In genomic region chr2:85888020-85888744, GRCh38 we compare ENCODE assay signal across 8 cellular contexts. TPM values are rescaled to one million over a fixed set of nuclear protein-coding genes. Genes with fewer than 3 reads are reported as not detected.
A peak's percentile ranks its signal among the peaks of the same experiment; 100 is the strongest.
DNase-seq lines count a peak whose midpoint lies in the region; ATAC-seq and TF ChIP-seq lines count a peak whose summit lies in the region.

No MANE protein-coding gene starts in this region.

- peak; percentile 6 to 15 for ATAC-seq in naive B cell (ENCODE audit: low read depth in 2 of 2)

- DNase-seq in activated CD4-positive, alpha-beta memory T cell treated with anti-CD3 and anti-CD28 coated beads for 36 hours, result peak; percentile 54
- DNase-seq in effector memory CD4-positive, alpha-beta T cell, result peak in 2 of 3 donors; percentile 18 to 19
- DNase-seq in naive B cell, result no peak
- DNase-seq in tibial artery, result no peak
- DNase-seq in hepatic stellate cell (ENCODE audit: low spot score), result no peak
- no peak for DNase-seq in COLO829 (ENCODE audit: low spot score)

- peak overlapping the region; percentile 58 for H3K4me3 ChIP-seq in GM08714 (ENCODE audit: low read length)
- H3K4me3 ChIP-seq in HUES64 (ENCODE audit: low read length), result peak overlapping the region; percentile 87
- H3K4me3 ChIP-seq in effector memory CD4-positive, alpha-beta T cell (ENCODE audit: insufficient read depth, low read depth, low read length, poor library complexity, severe bottlenecking), result peak overlapping the region; percentile 78
- peak overlapping the region; percentile 61 to 76 for H3K4me3 ChIP-seq in tibial artery

- H3K4me1 ChIP-seq in HUES64 (ENCODE audit: insufficient read depth, low read length), result peaks cover 12% of the 10 kb centered on the region
- peaks cover 27% of the 10 kb centered on the region for H3K4me1 ChIP-seq in effector memory CD4-positive, alpha-beta T cell (ENCODE audit: control insufficient read depth, insufficient read depth, low read length, poor library complexity, severe bottlenecking)
- H3K4me1 ChIP-seq in tibial artery, result peaks cover 0 to 37% (median 23%) of the 10 kb centered on the region in 4 donors

- peak overlapping the region; percentile 60 for H3K9ac ChIP-seq in HUES64 (ENCODE audit: low read depth, low read length)

- H3K4me1 Mint-ChIP-seq in activated CD4-positive, alpha-beta memory T cell treated with anti-CD3 and anti-CD28 coated beads for 36 hours (ENCODE audit: low read depth), result peaks cover 55% of the 10 kb centered on the region
- H3K4me1 Mint-ChIP-seq in naive B cell, result peaks cover 48 to 78% (median 72%) of the 10 kb centered on the region in 3 donors

- peak overlapping the region; percentile 75 for H3K4me3 Mint-ChIP-seq in activated CD4-positive, alpha-beta memory T cell treated with anti-CD3 and anti-CD28 coated beads for 36 hours
- peak overlapping the region; percentile 89 to 98 (median 95) for H3K4me3 Mint-ChIP-seq in naive B cell

- H3K36me3 Mint-ChIP-seq in activated CD4-positive, alpha-beta memory T cell treated with anti-CD3 and anti-CD28 coated beads for 36 hours, result peaks cover 2% of the 10 kb centered on the region
- peaks cover 0 to 2% of the 10 kb centered on the region in 2 donors for H3K36me3 Mint-ChIP-seq in naive B cell

- intact Hi-C loops in activated CD4-positive, alpha-beta memory T cell treated with anti-CD3 and anti-CD28 coated beads for 36 hours (cut with micrococcal nuclease), result loop anchor here (1.0 to 5.0 kb wide), 3 partner anchors 104 to 192 kb away; partner anchors contain the start of gene ATOH8
- intact Hi-C loops in tibial artery (cut with DNase I; ENCODE audit: low total_unique reads), result loop anchor here (5.0 kb wide), 1 partner anchor 189 kb away; no protein-coding TSS in a partner anchor

- H3K27me3 Mint-ChIP-seq in activated CD4-positive, alpha-beta memory T cell treated with anti-CD3 and anti-CD28 coated beads for 36 hours, result no peaks in the 10 kb centered on the region
- H3K27me3 Mint-ChIP-seq in naive B cell, result no peaks in the 10 kb centered on the region

- TF ChIP-seq CTCF in tibial artery (IDR thresholded peaks at IDR 0.05), result no peak

- H3K27ac ChIP-seq in HUES64 (ENCODE audit: low read depth, low read length) (no peak overlapping the region), tibial artery (peak overlapping the region; percentile 71 to 77)
- peak overlapping the region; percentile 55 for H3K27ac ChIP-seq in effector memory CD4-positive, alpha-beta T cell (ENCODE audit: insufficient read depth, low read length, poor library complexity, severe bottlenecking)

- H3K9me3 Mint-ChIP-seq in activated CD4-positive, alpha-beta memory T cell treated with anti-CD3 and anti-CD28 coated beads for 36 hours, result peaks cover 2% of the 10 kb centered on the region
- peaks cover 0 to 3% (median 0%) of the 10 kb centered on the region in 7 donors for H3K9me3 Mint-ChIP-seq in naive B cell

- H3K36me3 ChIP-seq in HUES64 (ENCODE audit: insufficient read depth, low read length), result no peaks in the 10 kb centered on the region
- no peaks in the 10 kb centered on the region for H3K36me3 ChIP-seq in effector memory CD4-positive, alpha-beta T cell (ENCODE audit: control insufficient read depth, insufficient read depth, low read length)
- no peaks in the 10 kb centered on the region for H3K36me3 ChIP-seq in tibial artery

- WGBS in HUES64, result 6% methylated on average over 57 of the region's 57 CpGs

- CTCF ChIA-PET in activated CD4-positive, alpha-beta memory T cell treated with anti-CD3 and anti-CD28 coated beads for 36 hours (lab: Charles Lee), result interaction anchor here (1.1 to 6.7 kb wide), 15 partner anchors 9 to 191 kb away, joined by 3 to 141 read pairs (median 16); no protein-coding TSS in a partner anchor

- no peaks in the 10 kb centered on the region for H3K9me3 ChIP-seq in HUES64 (ENCODE audit: insufficient read depth, low read depth, low read length)
- no peaks in the 10 kb centered on the region for H3K9me3 ChIP-seq in effector memory CD4-positive, alpha-beta T cell (ENCODE audit: control insufficient read depth, low read length)
- no peaks in the 10 kb centered on the region for H3K9me3 ChIP-seq in tibial artery

- peak overlapping the region; percentile 44 for H3K27ac Mint-ChIP-seq in activated CD4-positive, alpha-beta memory T cell treated with anti-CD3 and anti-CD28 coated beads for 36 hours
- H3K27ac Mint-ChIP-seq in naive B cell, result peak overlapping the region; percentile 61 to 99 (median 98)

- POLR2A ChIA-PET in activated CD4-positive, alpha-beta memory T cell treated with anti-CD3 and anti-CD28 coated beads for 36 hours (lab: Charles Lee), result interaction anchor here (0.6 to 2.5 kb wide), 5 partner anchors 37 to 194 kb away, joined by 3 to 16 read pairs (median 4); no protein-coding TSS in a partner anchor

- H3K27me3 ChIP-seq in HUES64 (ENCODE audit: insufficient read depth, low read length), result peaks cover 37% of the 10 kb centered on the region
- H3K27me3 ChIP-seq in effector memory CD4-positive, alpha-beta T cell (replicated peaks; ENCODE audit: control insufficient read depth, insufficient read depth, low read length, poor library complexity, severe bottlenecking), result no peaks in the 10 kb centered on the region
- H3K27me3 ChIP-seq in tibial artery, result no peaks in the 10 kb centered on the region

RNA-seq across cellular contexts. Expression of gene ST3GAL5, which starts 0.6 kb away (rescaled TPM):
- 4.0 TPM for polyA plus RNA-seq in HUES64 (2013, experiment 1 of 2)
- 3.6 TPM for polyA plus RNA-seq in HUES64 (2013, experiment 2 of 2)
- 10 to 100 TPM in 1 of 2 experiments, 1 to 10 TPM in 1; 9.6 to 11.5 TPM for total RNA-seq in activated CD4-positive, alpha-beta memory T cell treated with anti-CD3 and anti-CD28 coated beads for 36 hours
- polyA plus RNA-seq in naive B cell (ENCODE audit: low read depth in 6 of 6), result 10 to 100 TPM; 16.7 to 29.0 (median 20.9) TPM

Comparison
In these comparisons a context has a peak if more than half of its experiments do, and no peak if none do; other contexts are left out.
1. DNase-seq: peak in activated CD4-positive, alpha-beta memory T cell treated with anti-CD3 and anti-CD28 coated beads for 36 hours (single experiment) and effector memory CD4-positive, alpha-beta T cell (2 of 3); none in naive B cell (single experiment), tibial artery (0 of 2), hepatic stellate cell (single experiment) and COLO829 (single experiment).
2. Peak in every context shown above with its lines, with median percentiles within 50 percentile points of each other: H3K4me3 ChIP-seq.